Comparison of ENCODE assay signal across 1 cellular context in genomic region chr20:3820901-3821727, GRCh38.
TF ChIP-seq lines count a peak whose summit lies in the region.

No MANE protein-coding gene starts in this region.

TF ChIP-seq in HCT116, 20 proteins besides CTCF, POLR2A, EP300 and RAD21 (continued from another document):
- TF ChIP-seq REST (IDR thresholded peaks at IDR 0.05; ENCODE audit: low read depth) (no peak), POLR2AphosphoS5 (IDR thresholded peaks at IDR 0.05; ENCODE audit: low read depth, low read length) (no peak), ZBTB33 (IDR thresholded peaks at IDR 0.05; ENCODE audit: extremely low read depth, insufficient replicate concordance, low read length) (no peak), ZFX (IDR thresholded peaks at IDR 0.05) (no peak), EZH2 (IDR thresholded peaks at IDR 0.05) (no peak), TCF7L2 (IDR thresholded peaks at IDR 0.05; ENCODE audit: borderline replicate concordance, extremely low read depth, insufficient read depth, insufficient read length) (no peak), EGR1 (IDR thresholded peaks at IDR 0.05; ENCODE audit: low read depth) (no peak), CBX3 (IDR thresholded peaks at IDR 0.05; ENCODE audit: low read depth) (no peak), YY1 (IDR thresholded peaks at IDR 0.05; ENCODE audit: extremely low read depth, insufficient replicate concordance, low read depth, low read length) (no peak), MAX (IDR thresholded peaks at IDR 0.05) (no peak)
TF ChIP-seq in HCT116: peak in this region for 0.
